Comparison of ENCODE assay signal across 12 cellular contexts in the genomic region with DNA sequence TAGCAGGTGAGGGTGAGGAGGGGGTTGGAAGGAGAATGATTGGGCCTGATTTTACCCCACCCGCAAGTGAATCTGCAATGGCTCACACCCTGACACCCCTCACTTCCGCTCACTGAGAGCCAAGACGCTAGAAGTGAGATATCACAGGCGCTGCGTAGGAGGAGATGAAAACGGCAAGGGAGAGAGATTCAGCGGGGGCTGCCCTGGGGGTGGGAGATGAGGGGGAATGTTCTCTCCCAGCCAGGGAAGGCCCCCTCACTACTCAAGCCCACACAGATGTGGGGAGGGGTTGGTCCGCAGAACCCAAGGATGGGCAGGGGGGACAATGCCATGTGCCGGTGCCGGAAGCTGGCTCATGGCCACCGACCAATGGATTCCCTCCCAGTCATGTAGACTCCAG.
DNase-seq lines count a peak whose midpoint lies in the region; TF ChIP-seq lines count a peak whose summit lies in the region.
"Had no signal": no experiment of that assay in that cellular context is flagged by ENCODE, and none has a peak within 500 bp of the region (broad histone marks: within the 10 kb centered on the region; RNA-seq: fewer than 3 reads in every experiment).

No MANE protein-coding gene starts in this region.

- peak overlapping the region; percentile 76 for H3K27ac Mint-ChIP-seq in activated T-cell treated with anti-CD3 and anti-CD28 coated beads, Interleukin-2, amount 50 U/mL, for 24 hours

- peaks cover 35% of the 10 kb centered on the region for H3K4me1 Mint-ChIP-seq in activated T-cell treated with anti-CD3 and anti-CD28 coated beads, Interleukin-2, amount 50 U/mL, for 24 hours (ENCODE audit: low read depth)

- no peak overlapping the region for H3K4me3 Mint-ChIP-seq in activated T-cell treated with anti-CD3 and anti-CD28 coated beads, Interleukin-2, amount 50 U/mL, for 24 hours

- intact Hi-C loops in head of caudate nucleus (cut with DNase I), result no loop called here

- no peak for TF ChIP-seq CTCF in GM10266 (IDR thresholded peaks at IDR 0.05; ENCODE audit: control insufficient read depth, insufficient read depth, low read depth, missing control alignments)

- no peaks in the 10 kb centered on the region for H3K9me3 Mint-ChIP-seq in activated T-cell treated with anti-CD3 and anti-CD28 coated beads, Interleukin-2, amount 50 U/mL, for 24 hours

- no peaks in the 10 kb centered on the region for H3K36me3 Mint-ChIP-seq in activated T-cell treated with anti-CD3 and anti-CD28 coated beads, Interleukin-2, amount 50 U/mL, for 24 hours (ENCODE audit: low read depth)

- peak; percentile 59 for DNase-seq in activated CD8-positive, alpha-beta memory T cell treated with anti-CD3 and anti-CD28 coated beads for 24 hours
- DNase-seq in activated CD8-positive, alpha-beta memory T cell treated with anti-CD3 and anti-CD28 coated beads, Interleukin-2, amount 50 U/mL, for 48 hours, result no peak
- peak; percentile 44 for DNase-seq in activated T-cell treated with anti-CD3 and anti-CD28 coated beads, Interleukin-2, amount 50 U/mL, for 24 hours
- DNase-seq in head of caudate nucleus, result peak in 40 of 42 donors; percentile 17 to 83 (median 54)
- DNase-seq in stimulated activated CD4-positive, alpha-beta T cell treated with anti-CD3 and anti-CD28 coated beads, Interleukin-4, amount 100 ng/mL, for 1 hour, result peak; percentile 10
- DNase-seq in effector CD8-positive, alpha-beta T cell (lab: John Stamatoyannopoulos, UW), result no peak
- no peak for DNase-seq in NCI-H446 (lab: John Stamatoyannopoulos, UW)
- no peak for DNase-seq in GM10266 (ENCODE audit: extremely low spot score)
- DNase-seq: cerebellar nuclear complex, NCI-H1694, SIG-M5, T1000 had no signal

- H3K27me3 Mint-ChIP-seq in activated T-cell treated with anti-CD3 and anti-CD28 coated beads, Interleukin-2, amount 50 U/mL, for 24 hours, result no peaks in the 10 kb centered on the region

Comparison
In these comparisons a context has a peak if more than half of its experiments do, and no peak if none do; other contexts are left out.
1. DNase-seq: peak in activated CD8-positive, alpha-beta memory T cell treated with anti-CD3 and anti-CD28 coated beads for 24 hours (single experiment), activated T-cell treated with anti-CD3 and anti-CD28 coated beads, Interleukin-2, amount 50 U/mL, for 24 hours (single experiment), head of caudate nucleus (40 of 42) and stimulated activated CD4-positive, alpha-beta T cell treated with anti-CD3 and anti-CD28 coated beads, Interleukin-4, amount 100 ng/mL, for 1 hour (single experiment); none in activated CD8-positive, alpha-beta memory T cell treated with anti-CD3 and anti-CD28 coated beads, Interleukin-2, amount 50 U/mL, for 48 hours (single experiment), effector CD8-positive, alpha-beta T cell (single experiment), NCI-H446 (0 of 2) and GM10266 (single experiment).